ENCODE assay signal across 2 cellular contexts in genomic region chr2:28320371-28320770, GRCh38.
TF ChIP-seq lines count a peak whose summit lies in the region.

No MANE protein-coding gene starts in this region.

TF ChIP-seq in IMR-90, 13 proteins besides CTCF, POLR2A, EP300 and RAD21:
- TF ChIP-seq, protein P1, sequence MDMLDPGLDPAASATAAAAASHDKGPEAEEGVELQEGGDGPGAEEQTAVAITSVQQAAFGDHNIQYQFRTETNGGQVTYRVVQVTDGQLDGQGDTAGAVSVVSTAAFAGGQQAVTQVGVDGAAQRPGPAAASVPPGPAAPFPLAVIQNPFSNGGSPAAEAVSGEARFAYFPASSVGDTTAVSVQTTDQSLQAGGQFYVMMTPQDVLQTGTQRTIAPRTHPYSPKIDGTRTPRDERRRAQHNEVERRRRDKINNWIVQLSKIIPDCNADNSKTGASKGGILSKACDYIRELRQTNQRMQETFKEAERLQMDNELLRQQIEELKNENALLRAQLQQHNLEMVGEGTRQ (IDR thresholded peaks at IDR 0.05; ENCODE audit: low read depth, low read length) = no peak
- TF ChIP-seq SMC3 (IDR thresholded peaks at IDR 0.05; ENCODE audit: low read depth, low read length) (no peak), RFX5 (IDR thresholded peaks at IDR 0.05; ENCODE audit: low read depth, low read length) (no peak), BHLHE40 (IDR thresholded peaks at IDR 0.05; ENCODE audit: low read depth, low read length) (no peak), NFE2L2 (IDR thresholded peaks at IDR 0.05; ENCODE audit: low read depth, low read length) (no peak), MAZ (IDR thresholded peaks at IDR 0.05; ENCODE audit: borderline replicate concordance, low read depth, low read length) (no peak), CEBPB (IDR thresholded peaks at IDR 0.05; ENCODE audit: low read depth, low read length) (no peak), MXI1 (IDR thresholded peaks at IDR 0.05; ENCODE audit: borderline replicate concordance, low read depth, low read length) (no peak), FOS (IDR thresholded peaks at IDR 0.05; ENCODE audit: low read depth, low read length) (no peak), MAFK (IDR thresholded peaks at IDR 0.05; ENCODE audit: low read depth, low read length) (no peak), CHD1 (IDR thresholded peaks at IDR 0.05; ENCODE audit: low read depth, low read length) (no peak), RCOR1 (IDR thresholded peaks at IDR 0.05; ENCODE audit: insufficient replicate concordance, low read length) (no peak)
- TF ChIP-seq, protein P2, sequence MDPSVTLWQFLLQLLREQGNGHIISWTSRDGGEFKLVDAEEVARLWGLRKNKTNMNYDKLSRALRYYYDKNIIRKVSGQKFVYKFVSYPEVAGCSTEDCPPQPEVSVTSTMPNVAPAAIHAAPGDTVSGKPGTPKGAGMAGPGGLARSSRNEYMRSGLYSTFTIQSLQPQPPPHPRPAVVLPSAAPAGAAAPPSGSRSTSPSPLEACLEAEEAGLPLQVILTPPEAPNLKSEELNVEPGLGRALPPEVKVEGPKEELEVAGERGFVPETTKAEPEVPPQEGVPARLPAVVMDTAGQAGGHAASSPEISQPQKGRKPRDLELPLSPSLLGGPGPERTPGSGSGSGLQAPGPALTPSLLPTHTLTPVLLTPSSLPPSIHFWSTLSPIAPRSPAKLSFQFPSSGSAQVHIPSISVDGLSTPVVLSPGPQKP (IDR thresholded peaks at IDR 0.05; ENCODE audit: borderline replicate concordance, low read depth, low read length) = no peak

TF ChIP-seq in H1, 55 proteins besides CTCF, POLR2A, EP300 and RAD21:
- no peak for TF ChIP-seq SIRT6 (IDR thresholded peaks at IDR 0.05; ENCODE audit: low read length)
- no peak for TF ChIP-seq SAP30 (IDR thresholded peaks at IDR 0.05; ENCODE audit: insufficient read depth, insufficient replicate concordance, low read length)
- no peak for TF ChIP-seq BACH1 (IDR thresholded peaks at IDR 0.05; ENCODE audit: low read length)
- no peak for TF ChIP-seq NANOG (IDR thresholded peaks at IDR 0.05; ENCODE audit: insufficient read depth, low read depth, low read length, poor library complexity, severe bottlenecking)
- TF ChIP-seq RFX5 (IDR thresholded peaks at IDR 0.05; ENCODE audit: borderline replicate concordance, low read depth, low read length) = no peak
- TF ChIP-seq POU5F1 (IDR thresholded peaks at IDR 0.05; ENCODE audit: low read depth, low read length) = no peak
- TF ChIP-seq SIN3A (conservative IDR thresholded peaks at IDR 0.05 in 1 of 2, IDR thresholded peaks at IDR 0.05 in 1 of 2; ENCODE audit: low read depth in 1 of 2, low read length in 2 of 2) = no peak
- TF ChIP-seq RBBP5 (IDR thresholded peaks at IDR 0.05; ENCODE audit: borderline replicate concordance, low read depth, low read length) = no peak
- no peak for TF ChIP-seq CREB1 (IDR thresholded peaks at IDR 0.05)
- no peak for TF ChIP-seq ASH2L (IDR thresholded peaks at IDR 0.05; ENCODE audit: low read length)
